8 cellular contexts compared by ENCODE assay signal in the genomic region with DNA sequence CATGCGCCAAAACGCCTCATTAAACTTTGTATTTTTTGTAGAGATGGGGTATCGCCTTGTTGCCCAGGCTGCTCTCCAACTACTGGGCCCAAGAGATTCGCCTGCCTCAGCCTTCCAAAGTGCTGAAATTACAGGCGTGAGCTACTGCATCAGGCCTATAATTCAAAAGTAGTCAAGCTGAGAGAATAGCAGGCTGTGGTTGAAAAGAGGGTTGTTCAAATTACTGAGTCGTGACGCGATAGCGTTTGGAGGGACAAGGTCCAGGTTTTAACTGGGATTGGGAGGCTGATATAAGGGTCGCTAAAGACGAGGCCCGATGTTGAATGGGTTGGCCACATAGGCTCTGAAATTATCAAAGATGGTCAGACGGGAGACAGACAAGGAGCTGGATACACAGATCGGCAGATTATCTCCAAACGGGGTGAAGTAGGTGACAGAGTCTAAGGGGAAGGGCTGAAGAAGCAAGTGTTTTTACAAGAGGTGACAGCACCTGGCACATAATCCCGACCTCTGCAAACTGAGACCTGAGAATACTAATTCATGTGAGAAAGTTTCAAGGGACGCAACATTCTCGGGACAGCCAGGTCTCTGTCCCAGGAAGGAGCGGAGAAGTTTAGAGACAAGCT. TPM values are rescaled to one million over a fixed set of nuclear protein-coding genes. Genes with fewer than 3 reads are reported as not detected.
DNase-seq lines count a peak whose midpoint lies in the region; ATAC-seq lines count a peak whose summit lies in the region.

No MANE protein-coding gene starts in this region.

- peak overlapping the region; percentile 99 for H3K4me3 Mint-ChIP-seq in activated T-helper 17 cell treated with anti-CD3 and anti-CD28 coated beads, Interleukin-2, amount 50 U/mL, for 72 hours
- peak overlapping the region; percentile 93 to 99 (median 97) for H3K4me3 Mint-ChIP-seq in immature natural killer cell
- H3K4me3 Mint-ChIP-seq in stimulated activated naive CD8-positive, alpha-beta T cell treated with anti-CD3 and anti-CD28 coated beads, Interleukin-15, amount 100 ng/mL, for 72 hours, result peak overlapping the region; percentile 94 to 100

- H3K36me3 Mint-ChIP-seq in activated T-helper 17 cell treated with anti-CD3 and anti-CD28 coated beads, Interleukin-2, amount 50 U/mL, for 72 hours (ENCODE audit: low read depth), result peaks cover 38% of the 10 kb centered on the region
- peaks cover 0 to 3% (median 0%) of the 10 kb centered on the region in 3 donors for H3K36me3 Mint-ChIP-seq in immature natural killer cell

- peaks cover 38% of the 10 kb centered on the region for H3K4me1 Mint-ChIP-seq in activated T-helper 17 cell treated with anti-CD3 and anti-CD28 coated beads, Interleukin-2, amount 50 U/mL, for 72 hours
- H3K4me1 Mint-ChIP-seq in immature natural killer cell, result peaks cover 49 to 53% of the 10 kb centered on the region in 2 donors
- peaks cover 46% of the 10 kb centered on the region for H3K4me1 Mint-ChIP-seq in stimulated activated naive CD8-positive, alpha-beta T cell treated with anti-CD3 and anti-CD28 coated beads, Interleukin-15, amount 100 ng/mL, for 72 hours

- peak overlapping the region; percentile 94 for H3K27ac Mint-ChIP-seq in activated T-helper 17 cell treated with anti-CD3 and anti-CD28 coated beads, Interleukin-2, amount 50 U/mL, for 72 hours
- peak overlapping the region; percentile 88 to 98 (median 96) for H3K27ac Mint-ChIP-seq in immature natural killer cell
- peak overlapping the region; percentile 95 to 96 for H3K27ac Mint-ChIP-seq in stimulated activated naive CD8-positive, alpha-beta T cell treated with anti-CD3 and anti-CD28 coated beads, Interleukin-15, amount 100 ng/mL, for 72 hours

- H3K9me3 Mint-ChIP-seq in activated T-helper 17 cell treated with anti-CD3 and anti-CD28 coated beads, Interleukin-2, amount 50 U/mL, for 72 hours, result no peaks in the 10 kb centered on the region
- no peaks in the 10 kb centered on the region for H3K9me3 Mint-ChIP-seq in immature natural killer cell
- no peaks in the 10 kb centered on the region for H3K9me3 Mint-ChIP-seq in stimulated activated naive CD8-positive, alpha-beta T cell treated with anti-CD3 and anti-CD28 coated beads, Interleukin-15, amount 100 ng/mL, for 72 hours

- peak; percentile 1 for ATAC-seq in HG03521 (IDR thresholded peaks at IDR 0.05; ENCODE audit: unreplicated experiment)
- ATAC-seq in activated T-helper 17 cell treated with anti-CD3 and anti-CD28 coated beads, Interleukin-2, amount 50 U/mL, for 72 hours (replicated peaks), result peak; percentile 3
- no peak for ATAC-seq in stimulated activated naive CD8-positive, alpha-beta T cell treated with anti-CD3 and anti-CD28 coated beads, Interleukin-15, amount 100 ng/mL, for 72 hours

- peak; percentile 14 for DNase-seq in NCI-H1436 (lab: John Stamatoyannopoulos, UW)
- DNase-seq in NCI-H1436 treated with DMSO at 0.1 percent for 48 hours (lab: John Stamatoyannopoulos, UW), result no peak
- no peak for DNase-seq in immature natural killer cell
- peak in 1 of 2 donors; percentile 10 for DNase-seq in stimulated activated naive CD8-positive, alpha-beta T cell treated with anti-CD3 and anti-CD28 coated beads, Interleukin-15, amount 100 ng/mL, for 72 hours
- DNase-seq in OCI-M1 (lab: John Stamatoyannopoulos, UW), result no peak
- no peak for DNase-seq in SK-N-DZ (ENCODE audit: low spot score)

- no peaks in the 10 kb centered on the region for H3K27me3 Mint-ChIP-seq in activated T-helper 17 cell treated with anti-CD3 and anti-CD28 coated beads, Interleukin-2, amount 50 U/mL, for 72 hours
- peaks cover 9 to 13% (median 9%) of the 10 kb centered on the region in 3 donors for H3K27me3 Mint-ChIP-seq in immature natural killer cell (ENCODE audit: low read depth in 3 of 3)
- H3K27me3 Mint-ChIP-seq in stimulated activated naive CD8-positive, alpha-beta T cell treated with anti-CD3 and anti-CD28 coated beads, Interleukin-15, amount 100 ng/mL, for 72 hours, result no peaks in the 10 kb centered on the region

RNA-seq across cellular contexts. Expression of a gene that starts 0.8 kb away (rescaled TPM):
- total RNA-seq in activated T-helper 17 cell treated with anti-CD3 and anti-CD28 coated beads, Interleukin-2, amount 50 U/mL, for 72 hours, result 10 to 100 TPM; 40.3 to 43.9 TPM
- polyA plus RNA-seq in immature natural killer cell, result 10 to 100 TPM in 1 of 3 donors, 1 to 10 TPM in 2; 3.2 to 17.3 (median 6.6) TPM
- 23.8 and 25.0 TPM in 2 replicates for polyA plus RNA-seq in SK-N-DZ (2014; cell fraction: cytosol; rRNA removed)
- 18.9 and 43.5 TPM in 2 replicates for polyA plus RNA-seq in SK-N-DZ (2014; cell fraction: nucleus; rRNA removed)
